In the genomic region with DNA sequence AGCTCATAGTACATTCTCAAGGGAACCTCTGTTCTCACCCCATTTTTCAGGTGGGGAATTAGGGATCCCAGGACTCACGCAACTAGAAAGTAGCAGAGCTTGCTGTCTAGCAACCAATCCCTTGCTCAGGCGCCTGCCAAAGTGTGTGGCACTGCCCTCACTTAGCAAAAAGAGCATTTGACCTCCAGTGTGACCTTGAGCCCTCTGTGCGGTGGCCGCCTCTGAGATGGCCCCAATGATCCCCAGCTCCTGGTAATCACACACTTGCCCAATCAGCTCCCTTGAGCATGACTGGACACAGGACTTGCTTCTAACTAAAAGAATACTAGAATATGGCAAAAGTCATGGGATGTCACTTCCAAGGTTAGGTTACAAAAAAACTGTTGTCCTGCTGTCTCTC, we compare ENCODE assay signal across 29 cellular contexts. TPM values are rescaled to one million over a fixed set of nuclear protein-coding genes. Genes with fewer than 3 reads are reported as not detected.
"Had no signal": no experiment of that assay in that cellular context is flagged by ENCODE, and none has a peak within 500 bp of the region (broad histone marks: within the 10 kb centered on the region; RNA-seq: fewer than 3 reads in every experiment).

No MANE protein-coding gene starts in this region.

- H3K4me3 ChIP-seq: adrenal gland, MG63, SK-N-MC had no signal

- H3K27ac ChIP-seq: SK-N-MC, WERI-Rb-1 had no signal

- ATAC-seq: activated CD4-positive, CD25-positive, alpha-beta regulatory T cell treated with anti-CD3 and anti-CD28 coated beads, Interleukin-2, amount 50 U/mL, for 24 hours; activated CD8-positive, alpha-beta T cell treated with anti-CD3 and anti-CD28 coated beads for 36 hours; Panc1; Right ventricle myocardium inferior had no signal

- H3K27me3 ChIP-seq: adrenal gland, MG63 had no signal

- DNase-seq: activated CD4-positive, alpha-beta T cell treated with anti-CD3 and anti-CD28 coated beads for 4 hours; activated CD8-positive, alpha-beta memory T cell treated with anti-CD3 and anti-CD28 coated beads, Interleukin-2, amount 50 U/mL, for 4 hours; activated CD8-positive, alpha-beta T cell treated with anti-CD3 and anti-CD28 coated beads for 36 hours; activated naive CD4-positive, alpha-beta T cell treated with anti-CD3 and anti-CD28 coated beads, Interleukin-2, amount 50 U/mL, for 16 hours; activated naive CD8-positive, alpha-beta T cell treated with anti-CD3 and anti-CD28 coated beads, Interleukin-2, amount 10 ng/mL, durations not matched to agents 7 days and 5 days; adrenal gland; anterior cingulate cortex; MG63; MV-4-11; NCI-H1092 treated with DMSO at 0.1 percent for 48 hours; NCI-H1417 treated with DMSO at 0.1 percent for 48 hours; NCI-H1694; NCI-H2029; NCI-H2107; NCI-H2171 treated with DMSO at 0.1 percent for 48 hours; NCI-H226; NCI-H526; NCI-H774; RPMI8226; T-helper 1 cell; WERI-Rb-1 had no signal

- H3K9me3 ChIP-seq: adrenal gland, MG63 had no signal

- H3K36me3 ChIP-seq: adrenal gland, MG63, WERI-Rb-1 had no signal

RNA-seq across cellular contexts. Expression of gene LGALS2, which starts 2.6 kb away (rescaled TPM):
- total RNA-seq: activated CD8-positive, alpha-beta T cell treated with anti-CD3 and anti-CD28 coated beads for 36 hours; activated naive CD8-positive, alpha-beta T cell treated with anti-CD3 and anti-CD28 coated beads, Interleukin-2, amount 10 ng/mL, durations not matched to agents 7 days and 5 days; bronchial epithelial cell; NCI-H460; T-helper 2 cell treated with Interferon-gamma antibody and Interleukin-4, amounts not matched to agents 100 ng/mL and 5 ng/mL, for 36 hours had no signal

RNA-seq across cellular contexts. Expression of gene CDC42EP1, which starts 22.2 kb away (rescaled TPM):
- total RNA-seq: OCI-LY7 had no signal
